10 cellular contexts compared by ENCODE assay signal in the genomic region with DNA sequence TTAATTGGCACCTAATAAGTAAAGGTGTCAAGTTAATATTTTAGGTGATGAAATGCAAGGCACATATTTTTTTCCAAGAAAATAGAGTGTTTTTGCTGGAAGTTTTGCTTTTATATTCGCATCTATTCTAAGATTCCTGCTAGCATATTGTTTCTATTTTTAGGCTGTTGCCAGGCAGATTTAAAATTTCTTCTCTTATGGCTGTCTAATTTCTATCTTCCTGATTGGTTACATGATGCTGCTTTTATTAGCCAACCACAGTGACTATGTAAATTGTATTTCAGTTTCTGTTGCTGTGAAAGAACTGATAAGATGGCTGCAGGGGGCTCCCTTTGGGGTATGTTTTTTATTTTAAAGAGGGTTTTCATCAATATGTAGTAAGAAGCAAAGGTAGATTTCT. TPM values are rescaled to one million over a fixed set of nuclear protein-coding genes. Genes with fewer than 3 reads are reported as not detected.
DNase-seq lines count a peak whose midpoint lies in the region; ATAC-seq and TF ChIP-seq lines count a peak whose summit lies in the region.
"Had no signal": no experiment of that assay in that cellular context is flagged by ENCODE, and none has a peak within 500 bp of the region (broad histone marks: within the 10 kb centered on the region; RNA-seq: fewer than 3 reads in every experiment).

No MANE protein-coding gene starts in this region.

- H3K4me1 Mint-ChIP-seq in activated naive CD8-positive, alpha-beta T cell treated with anti-CD3 and anti-CD28 coated beads, Interleukin-2, amount 10 ng/mL, durations not matched to agents 7 days and 5 days: peaks cover 46% of the 10 kb centered on the region

- POLR2A ChIA-PET in activated naive CD8-positive, alpha-beta T cell treated with anti-CD3 and anti-CD28 coated beads, Interleukin-2, amount 10 ng/mL, durations not matched to agents 7 days and 5 days (lab: Charles Lee): no interaction called here

- no peak overlapping the region for H3K4me3 ChIP-seq in AG10803 (ENCODE audit: low read length)

- ATAC-seq in HG03354 (IDR thresholded peaks at IDR 0.05; ENCODE audit: poor library complexity, severe bottlenecking, unreplicated experiment): peak; percentile 59
- ATAC-seq in activated naive CD8-positive, alpha-beta T cell treated with anti-CD3 and anti-CD28 coated beads, Interleukin-2, amount 10 ng/mL, durations not matched to agents 7 days and 5 days (ENCODE audit: low read depth): peak; percentile 52
- no peak for ATAC-seq in HG03439 (IDR thresholded peaks at IDR 0.05; ENCODE audit: unreplicated experiment)
- ATAC-seq in GM21786 (IDR thresholded peaks at IDR 0.05; ENCODE audit: unreplicated experiment): no peak
- ATAC-seq: HCT116 had no signal

- peak overlapping the region; percentile 65 for H3K27ac Mint-ChIP-seq in activated naive CD8-positive, alpha-beta T cell treated with anti-CD3 and anti-CD28 coated beads, Interleukin-2, amount 10 ng/mL, durations not matched to agents 7 days and 5 days

- no peak for TF ChIP-seq CTCF in AG10803 (conservative IDR thresholded peaks at IDR 0.05; ENCODE audit: low read length)

- intact Hi-C loops in posterior cingulate gyrus (cut with DNase I): no loop called here

- H3K4me3 Mint-ChIP-seq in activated naive CD8-positive, alpha-beta T cell treated with anti-CD3 and anti-CD28 coated beads, Interleukin-2, amount 10 ng/mL, durations not matched to agents 7 days and 5 days: peak overlapping the region; percentile 66

- H3K36me3 Mint-ChIP-seq in activated naive CD8-positive, alpha-beta T cell treated with anti-CD3 and anti-CD28 coated beads, Interleukin-2, amount 10 ng/mL, durations not matched to agents 7 days and 5 days: peaks cover 39% of the 10 kb centered on the region

- H3K27me3 Mint-ChIP-seq in activated naive CD8-positive, alpha-beta T cell treated with anti-CD3 and anti-CD28 coated beads, Interleukin-2, amount 10 ng/mL, durations not matched to agents 7 days and 5 days: no peaks in the 10 kb centered on the region

- DNase-seq in AG10803 (ENCODE audit: low read depth) (peak; percentile 40), iPS-NIHi11 (ENCODE audit: low spot score) (peak; percentile 30), posterior cingulate gyrus (no peak)
- DNase-seq in activated naive CD8-positive, alpha-beta T cell treated with anti-CD3 and anti-CD28 coated beads, Interleukin-2, amount 10 ng/mL, durations not matched to agents 7 days and 5 days: no peak
- no peak for DNase-seq in NK-92 treated with Interleukin-12 subunit alpha and Interleukin-12 subunit beta, amount 100 ng/mL, for 24 hours (lab: John Stamatoyannopoulos, UW)
- DNase-seq: NCI-H1436 had no signal

- peaks cover 2% of the 10 kb centered on the region for H3K9me3 Mint-ChIP-seq in activated naive CD8-positive, alpha-beta T cell treated with anti-CD3 and anti-CD28 coated beads, Interleukin-2, amount 10 ng/mL, durations not matched to agents 7 days and 5 days

RNA-seq across cellular contexts. Expression of a gene that starts 42.7 kb away (rescaled TPM):
- total RNA-seq in activated naive CD8-positive, alpha-beta T cell treated with anti-CD3 and anti-CD28 coated beads, Interleukin-2, amount 10 ng/mL, durations not matched to agents 7 days and 5 days: 100 to 1,000 TPM; 149 to 172 TPM

Comparison
In these comparisons a context has a peak if more than half of its experiments do, and no peak if none do; other contexts are left out.
1. DNase-seq: peak in AG10803 (single experiment) and iPS-NIHi11 (single experiment); none in activated naive CD8-positive, alpha-beta T cell treated with anti-CD3 and anti-CD28 coated beads, Interleukin-2, amount 10 ng/mL, durations not matched to agents 7 days and 5 days (single experiment), NK-92 treated with Interleukin-12 subunit alpha and Interleukin-12 subunit beta, amount 100 ng/mL, for 24 hours (single experiment) and posterior cingulate gyrus (0 of 10).
2. ATAC-seq: peak in HG03354 (single experiment) and activated naive CD8-positive, alpha-beta T cell treated with anti-CD3 and anti-CD28 coated beads, Interleukin-2, amount 10 ng/mL, durations not matched to agents 7 days and 5 days (single experiment); none in HG03439 (single experiment) and GM21786 (single experiment).